ENCODE assay signal across 18 cellular contexts in the genomic region with DNA sequence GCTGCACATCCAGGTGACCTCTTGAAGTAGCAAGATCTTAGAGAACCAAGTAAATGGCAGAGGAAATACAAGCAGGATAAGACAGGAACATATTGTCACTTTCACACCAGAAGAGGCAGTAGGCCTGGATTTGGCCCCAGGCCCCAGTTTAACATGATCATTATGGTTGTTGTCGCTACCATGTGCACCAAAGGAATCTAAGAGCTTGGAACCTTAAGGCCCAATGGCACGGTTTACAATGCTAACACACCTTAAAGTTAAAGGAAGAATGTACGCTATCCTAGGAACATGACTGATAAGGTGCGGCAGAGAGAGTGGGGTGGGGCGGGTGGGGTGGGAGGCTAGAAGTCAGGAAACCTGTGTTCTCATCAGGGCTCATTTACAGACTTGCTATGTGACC.
A peak's percentile ranks its signal among the peaks of the same experiment; 100 is the strongest.
DNase-seq lines count a peak whose midpoint lies in the region; TF ChIP-seq lines count a peak whose summit lies in the region.
"Had no signal": no experiment of that assay in that cellular context is flagged by ENCODE, and none has a peak within 500 bp of the region (broad histone marks: within the 10 kb centered on the region; RNA-seq: fewer than 3 reads in every experiment).

No MANE protein-coding gene starts in this region.

- 0 out of 2 replicates have a peak, but pooled peaks cover 3% of the 10 kb centered on the region for H3K9me3 Mint-ChIP-seq in HFFc6
- H3K9me3 Mint-ChIP-seq: natural killer cell treated with Interleukin-12 subunit alpha and Interleukin-12 subunit beta and Interleukin-15 and Interleukin-18, amount 100 ng/mL, for 72 hours had no signal

- peak overlapping the region; percentile 74 for H3K18ac ChIP-seq in trophoblast cell (ENCODE audit: low read length)

- peak overlapping the region; percentile 67 for H3K14ac ChIP-seq in trophoblast cell (ENCODE audit: low read length)

- no peaks in the 10 kb centered on the region for H4K20me1 ChIP-seq in fibroblast of lung (ENCODE audit: control insufficient read depth, extremely low read depth, insufficient read depth, low read length)

- peak overlapping the region; percentile 84 for H2BK12ac ChIP-seq in trophoblast cell (ENCODE audit: low read length)

- H2AFZ ChIP-seq in ACC112 (ENCODE audit: low read length, unreplicated experiment) (no peak overlapping the region), fibroblast of lung (ENCODE audit: low read length) (no peak overlapping the region), trophoblast cell (ENCODE audit: insufficient read depth, low read length, poor library complexity) (no peak overlapping the region)

- peak overlapping the region; percentile 38 for H3K4ac ChIP-seq in trophoblast cell (ENCODE audit: low read depth, low read length)

- H3K36me3 ChIP-seq in ACC112 (ENCODE audit: insufficient read depth, low read length), result no peaks in the 10 kb centered on the region
- H3K36me3 ChIP-seq in fibroblast of lung (ENCODE audit: control insufficient read depth, insufficient read depth, low read length), result no peaks in the 10 kb centered on the region
- H3K36me3 ChIP-seq in trophoblast cell (ENCODE audit: control insufficient read depth in 1 of 2, insufficient read depth in 2 of 2, low read length in 2 of 2), result no peaks in the 10 kb centered on the region
- H3K36me3 ChIP-seq: esophagus squamous epithelium, prostate gland had no signal

- TF ChIP-seq CTCF in HFFc6 (IDR thresholded peaks at IDR 0.05) (no peak), fibroblast of lung (conservative IDR thresholded peaks at IDR 0.05 in 1 of 2, IDR thresholded peaks at IDR 0.05 in 1 of 2; ENCODE audit: low read depth in 1 of 2, low read length in 2 of 2) (no peak)

- no peak overlapping the region for H3K23ac ChIP-seq in trophoblast cell (ENCODE audit: low read length)

- H3K9me3 ChIP-seq in fibroblast of lung (ENCODE audit: control insufficient read depth, insufficient read depth, low read depth, low read length) (no peaks in the 10 kb centered on the region), trophoblast cell (ENCODE audit: insufficient read depth, low read depth, low read length) (no peaks in the 10 kb centered on the region)
- H3K9me3 ChIP-seq: esophagus squamous epithelium, prostate gland had no signal

- no peak overlapping the region for H3K4me3 ChIP-seq in ACC112 (ENCODE audit: low read depth, low read length)
- H3K4me3 ChIP-seq in fibroblast of lung (replicated peaks in 1 of 4; ENCODE audit: control extremely low read depth in 1 of 4, insufficient read depth in 1 of 4, low read depth in 3 of 4, low read length in 4 of 4), result no peak overlapping the region
- no peak overlapping the region for H3K4me3 ChIP-seq in trophoblast cell (ENCODE audit: low read depth, low read length)
- H3K4me3 ChIP-seq: esophagus squamous epithelium, prostate gland had no signal

- H3K27ac Mint-ChIP-seq in HFFc6, result peak overlapping the region; percentile 71
- H3K27ac Mint-ChIP-seq: natural killer cell treated with Interleukin-12 subunit alpha and Interleukin-12 subunit beta and Interleukin-15 and Interleukin-18, amount 100 ng/mL, for 72 hours had no signal

- H4K8ac ChIP-seq in trophoblast cell (ENCODE audit: low read depth, low read length), result peak overlapping the region; percentile 87

- H3K79me1 ChIP-seq in trophoblast cell (ENCODE audit: low read length), result peaks cover 33% of the 10 kb centered on the region

- H3K27ac ChIP-seq in ACC112 (ENCODE audit: low read depth, low read length) (peak overlapping the region; percentile 80), fibroblast of lung (ENCODE audit: insufficient read depth, low read length) (peak overlapping the region; percentile 7), trophoblast cell (ENCODE audit: low read depth, low read length) (peak overlapping the region; percentile 96)
- H3K27ac ChIP-seq: esophagus squamous epithelium, prostate gland had no signal

- H2BK5ac ChIP-seq in trophoblast cell (ENCODE audit: low read depth, low read length, poor library complexity), result peak overlapping the region; percentile 96

- H3K4me1 Mint-ChIP-seq in HFFc6 (ENCODE audit: low read depth), result peaks cover 39% of the 10 kb centered on the region

- H3K79me2 ChIP-seq in ACC112 (ENCODE audit: control insufficient read depth, insufficient read depth, low read length, unreplicated experiment), result peaks cover 6% of the 10 kb centered on the region
- no peaks in the 10 kb centered on the region for H3K79me2 ChIP-seq in fibroblast of lung (ENCODE audit: control insufficient read depth, insufficient read depth, low read length)
- H3K79me2 ChIP-seq in trophoblast cell (ENCODE audit: control insufficient read depth, insufficient read depth, low read length, poor library complexity), result peaks cover 12% of the 10 kb centered on the region

- peaks cover 6% of the 10 kb centered on the region; the same call in 1 of the 2 replicates for H3K36me3 Mint-ChIP-seq in HFFc6 (ENCODE audit: low read depth)
- H3K36me3 Mint-ChIP-seq: natural killer cell treated with Interleukin-12 subunit alpha and Interleukin-12 subunit beta and Interleukin-15 and Interleukin-18, amount 100 ng/mL, for 72 hours had no signal

- peak overlapping the region; percentile 89 for H2BK120ac ChIP-seq in trophoblast cell (ENCODE audit: insufficient read depth, low read length, poor library complexity)

- peak overlapping the region; percentile 93 for H4K91ac ChIP-seq in trophoblast cell (ENCODE audit: low read depth, low read length)

- H3K4me2 ChIP-seq in fibroblast of lung (ENCODE audit: extremely low read depth, insufficient read depth, low read length) (no peak overlapping the region), trophoblast cell (ENCODE audit: low read length) (no peak overlapping the region)

- H4K12ac ChIP-seq in trophoblast cell (ENCODE audit: low read depth, low read length), result no peak overlapping the region

- DNase-seq in HFFc6 (no peak), fibroblast of lung (ENCODE audit: low read depth in 2 of 2) (no peak), trophoblast cell (peak; percentile 60 to 73), CD1c-positive myeloid dendritic cell (ENCODE audit: extremely low spot score) (no peak), NCI-H82 treated with DMSO at 0.1 percent for 48 hours (lab: John Stamatoyannopoulos, UW; ENCODE audit: unreplicated experiment) (no peak)
- DNase-seq in NK-92 treated with Interleukin-12 subunit alpha and Interleukin-12 subunit beta, amount 100 ng/mL, for 24 hours (lab: John Stamatoyannopoulos, UW), result no peak
- no peak for DNase-seq in activated effector memory CD4-positive, alpha-beta T cell treated with Interleukin-2 at 50 U/mL for 16 hours
- DNase-seq: activated CD4-positive, alpha-beta T cell treated with anti-CD3 and anti-CD28 coated beads for 48 hours; activated CD8-positive, alpha-beta memory T cell treated with anti-CD3 and anti-CD28 coated beads, Interleukin-2, amount 50 U/mL, for 4 hours; activated gamma-delta T cell; central memory CD4-positive, alpha-beta T cell; esophagus squamous epithelium; NCI-H345; RPMI8226; stimulated activated CD8-positive, alpha-beta memory T cell treated with anti-CD3 and anti-CD28 coated beads, Interleukin-4, amount 100 ng/mL, for 48 hours had no signal

- H3K27me3 ChIP-seq in ACC112 (ENCODE audit: insufficient read depth, low read length) (no peaks in the 10 kb centered on the region), fibroblast of lung (ENCODE audit: control insufficient read depth, insufficient read depth, low read length) (no peaks in the 10 kb centered on the region), trophoblast cell (ENCODE audit: insufficient read depth, low read length) (no peaks in the 10 kb centered on the region)
- H3K27me3 ChIP-seq: esophagus squamous epithelium had no signal

- no peaks in the 10 kb centered on the region; the same call in 1 of the 2 replicates for H3K27me3 Mint-ChIP-seq in HFFc6 (ENCODE audit: insufficient read depth)

- H3K4me1 ChIP-seq in ACC112 (ENCODE audit: control insufficient read depth, insufficient read depth, low read length, unreplicated experiment), result peaks cover 31% of the 10 kb centered on the region
- H3K4me1 ChIP-seq in fibroblast of lung (ENCODE audit: control insufficient read depth, extremely low read depth, insufficient read depth, low read length), result peaks cover 7% of the 10 kb centered on the region
- peaks cover 31 to 32% of the 10 kb centered on the region in 2 experiments for H3K4me1 ChIP-seq in trophoblast cell (ENCODE audit: control insufficient read depth in 1 of 2, insufficient read depth in 2 of 2, low read length in 2 of 2)
- H3K4me1 ChIP-seq: prostate gland had no signal

- H3K9ac ChIP-seq in fibroblast of lung (ENCODE audit: insufficient read depth, low read length) (no peak overlapping the region), trophoblast cell (ENCODE audit: low read length) (no peak overlapping the region)

- peak overlapping the region; percentile 53 for H3K4me3 Mint-ChIP-seq in HFFc6
- H3K4me3 Mint-ChIP-seq: natural killer cell treated with Interleukin-12 subunit alpha and Interleukin-12 subunit beta and Interleukin-15 and Interleukin-18, amount 100 ng/mL, for 72 hours had no signal

- no CpG with 5 or more reads among the region's 5 CpGs for WGBS in trophoblast cell (ENCODE audit: extremely low coverage, insufficient coverage, insufficient read length)

- H2AK5ac ChIP-seq in trophoblast cell (ENCODE audit: low read length), result peak overlapping the region; percentile 80

Comparison
In these comparisons a context has a peak if more than half of its experiments do, and no peak if none do; other contexts are left out.
1. H3K27ac ChIP-seq: peak in every context shown above with its lines; median percentile 96 in trophoblast cell; 80 in ACC112; 7 in fibroblast of lung.
2. DNase-seq: peak in trophoblast cell (2 of 2); none in HFFc6 (single experiment), fibroblast of lung (0 of 2), CD1c-positive myeloid dendritic cell (single experiment), NK-92 treated with Interleukin-12 subunit alpha and Interleukin-12 subunit beta, amount 100 ng/mL, for 24 hours (single experiment), NCI-H82 treated with DMSO at 0.1 percent for 48 hours (single experiment) and activated effector memory CD4-positive, alpha-beta T cell treated with Interleukin-2 at 50 U/mL for 16 hours (single experiment).